ENCODE assay signal across 17 cellular contexts in the genomic region with DNA sequence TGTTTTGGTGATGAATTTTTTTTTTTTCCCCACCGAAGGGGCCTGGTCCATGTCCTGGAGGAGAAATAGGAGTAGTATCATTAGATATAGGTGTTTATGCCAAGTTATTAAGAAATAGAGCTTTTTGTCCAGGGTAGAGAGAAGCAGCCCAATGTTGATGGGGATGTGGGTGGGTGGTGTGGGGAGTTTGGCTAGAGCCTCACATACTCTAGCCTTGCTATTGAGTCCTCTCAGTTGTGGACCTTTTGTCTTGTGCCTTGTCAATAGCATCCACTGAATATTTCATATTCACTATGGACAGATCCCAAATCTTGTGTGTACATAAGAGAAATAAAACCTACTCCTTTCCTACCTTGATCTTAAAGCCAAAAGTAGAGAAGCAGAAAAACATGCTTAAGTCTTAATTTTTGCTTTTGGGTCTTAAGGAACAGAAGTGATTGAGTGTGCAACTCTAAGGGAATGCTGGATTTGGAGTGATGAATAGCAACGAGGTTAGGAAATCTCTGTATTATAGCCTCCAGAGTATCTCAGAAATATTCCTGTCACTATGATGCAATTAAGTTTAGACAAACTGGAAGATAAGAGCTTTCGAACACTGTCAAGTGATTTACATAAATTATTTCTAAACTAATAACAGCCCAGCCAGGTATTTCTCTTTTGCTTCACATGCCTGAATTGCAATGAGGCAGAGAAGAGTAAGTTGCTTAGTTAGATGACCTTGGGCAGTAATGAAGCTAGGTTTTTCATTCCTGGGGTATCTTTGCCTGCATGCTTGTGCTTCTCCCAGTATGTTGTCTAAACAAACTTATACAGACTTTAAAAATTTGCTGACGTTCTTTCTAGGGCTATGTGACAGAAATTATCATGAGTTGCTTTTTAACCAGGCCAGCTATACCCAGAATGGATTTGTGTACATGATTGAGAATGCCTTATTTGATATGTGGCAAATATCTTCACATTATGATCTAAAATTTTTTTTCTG.
DNase-seq lines count a peak whose midpoint lies in the region; ATAC-seq, FAIRE-seq and TF ChIP-seq lines count a peak whose summit lies in the region.
"Had no signal": no experiment of that assay in that cellular context is flagged by ENCODE, and none has a peak within 500 bp of the region (broad histone marks: within the 10 kb centered on the region; RNA-seq: fewer than 3 reads in every experiment).

No MANE protein-coding gene starts in this region.

- peaks cover 60% of the 10 kb centered on the region for H3K4me1 Mint-ChIP-seq in activated CD8-positive, alpha-beta T cell treated with anti-CD3 and anti-CD28 coated beads for 36 hours (ENCODE audit: low read depth)
- peaks cover 18% of the 10 kb centered on the region for H3K4me1 Mint-ChIP-seq in activated CD8-positive, alpha-beta T cell treated with anti-CD3 and anti-CD28 coated beads, Interleukin-2, amount 10 ng/mL, durations not matched to agents 7 days and 5 days (ENCODE audit: low read depth)
- peaks cover 24% of the 10 kb centered on the region for H3K4me1 Mint-ChIP-seq in astrocyte (ENCODE audit: low read depth, unreplicated experiment)

- no peak overlapping the region for H2AFZ ChIP-seq in astrocyte (ENCODE audit: low read depth, low read length)

- WGBS in psoas muscle, 3 donors, result 28 to 51% (median 30%) methylated on average over 4 of the region's 4 CpGs

- no peaks in the 10 kb centered on the region for H3K27me3 Mint-ChIP-seq in activated CD8-positive, alpha-beta T cell treated with anti-CD3 and anti-CD28 coated beads for 36 hours
- H3K27me3 Mint-ChIP-seq in activated CD8-positive, alpha-beta T cell treated with anti-CD3 and anti-CD28 coated beads, Interleukin-2, amount 10 ng/mL, durations not matched to agents 7 days and 5 days (ENCODE audit: low read depth), result no peaks in the 10 kb centered on the region
- no peaks in the 10 kb centered on the region for H3K27me3 Mint-ChIP-seq in astrocyte (ENCODE audit: low read depth, unreplicated experiment)
- H3K27me3 Mint-ChIP-seq: activated naive CD8-positive, alpha-beta T cell treated with anti-CD3 and anti-CD28 coated beads, Interleukin-2, amount 10 ng/mL, durations not matched to agents 7 days and 5 days; CD4-positive, alpha-beta memory T cell; dendritic cell treated with granulocyte-macrophage colony-stimulating factor and Interleukin-4, amounts not matched to agents 40 ng/mL and 50 ng/mL, for 4 days had no signal

- intact Hi-C loops in activated CD8-positive, alpha-beta T cell treated with anti-CD3 and anti-CD28 coated beads for 36 hours (cut with micrococcal nuclease), result loop anchor here (5.0 kb wide), 1 partner anchor 238 kb away; no protein-coding TSS in a partner anchor
- intact Hi-C loops in psoas muscle (cut with DNase I), result no loop called here

- peaks cover 33% of the 10 kb centered on the region for H4K20me1 ChIP-seq in astrocyte (ENCODE audit: insufficient read depth, low read length)

- no peak for TF ChIP-seq CTCF in activated CD8-positive, alpha-beta T cell treated with anti-CD3 and anti-CD28 coated beads for 36 hours (IDR thresholded peaks at IDR 0.05)
- TF ChIP-seq CTCF in astrocyte (IDR thresholded peaks at IDR 0.05; ENCODE audit: insufficient read depth, low read depth, low read length), result no peak
- TF ChIP-seq CTCF in psoas muscle (IDR thresholded peaks at IDR 0.05), result no peak

- no peaks in the 10 kb centered on the region for H3K9me3 ChIP-seq in astrocyte (ENCODE audit: insufficient read depth, low read depth, low read length)
- no peaks in the 10 kb centered on the region for H3K9me3 ChIP-seq in psoas muscle
- H3K9me3 ChIP-seq: testis had no signal

- no peak for DNase-seq in activated CD8-positive, alpha-beta T cell treated with anti-CD3 and anti-CD28 coated beads for 36 hours
- no peak for DNase-seq in activated CD8-positive, alpha-beta T cell treated with anti-CD3 and anti-CD28 coated beads, Interleukin-2, amount 10 ng/mL, durations not matched to agents 7 days and 5 days
- DNase-seq in astrocyte (ENCODE audit: low read depth), result peak; percentile 49
- peak; percentile 64 for DNase-seq in iris pigment epithelial cell (ENCODE audit: low read depth)
- DNase-seq in psoas muscle, result no peak
- DNase-seq: 8988T; activated naive CD8-positive, alpha-beta T cell treated with anti-CD3 and anti-CD28 coated beads, Interleukin-2, amount 10 ng/mL, durations not matched to agents 7 days and 5 days; CD4-positive, alpha-beta memory T cell; GOT3; Karpas-422; NCI-H187; SHP77 treated with DMSO at 0.1 percent for 48 hours; testis had no signal

- no peak for FAIRE-seq in astrocyte (lab: Jason Lieb, UNC)

- peaks cover 24% of the 10 kb centered on the region for H3K36me3 Mint-ChIP-seq in activated CD8-positive, alpha-beta T cell treated with anti-CD3 and anti-CD28 coated beads for 36 hours (ENCODE audit: low read depth)
- peaks cover 12% of the 10 kb centered on the region for H3K36me3 Mint-ChIP-seq in activated CD8-positive, alpha-beta T cell treated with anti-CD3 and anti-CD28 coated beads, Interleukin-2, amount 10 ng/mL, durations not matched to agents 7 days and 5 days (ENCODE audit: low read depth)
- no peaks in the 10 kb centered on the region for H3K36me3 Mint-ChIP-seq in astrocyte (ENCODE audit: low read depth, unreplicated experiment)

- POLR2A ChIA-PET in activated CD8-positive, alpha-beta T cell treated with anti-CD3 and anti-CD28 coated beads for 36 hours (lab: Charles Lee), result interaction anchor here (1.5 to 1.6 kb wide), 2 partner anchors 8 to 9 kb away, joined by 3 to 4 read pairs; no protein-coding TSS in a partner anchor
- POLR2A ChIA-PET in activated CD8-positive, alpha-beta T cell treated with anti-CD3 and anti-CD28 coated beads, Interleukin-2, amount 10 ng/mL, durations not matched to agents 7 days and 5 days (lab: Charles Lee), result no interaction called here

- no peak overlapping the region for H3K4me3 ChIP-seq in astrocyte (ENCODE audit: insufficient read depth, low read depth, low read length)
- H3K4me3 ChIP-seq in psoas muscle, result peak overlapping the region; percentile 69
- H3K4me3 ChIP-seq: testis had no signal

- no peak overlapping the region for H3K4me2 ChIP-seq in astrocyte (ENCODE audit: low read length)

- H3K4me1 ChIP-seq in astrocyte (ENCODE audit: insufficient read depth, low read length), result peaks cover 19% of the 10 kb centered on the region
- peaks cover 86% of the 10 kb centered on the region for H3K4me1 ChIP-seq in psoas muscle

- H3K9ac ChIP-seq in astrocyte (ENCODE audit: low read length), result no peak overlapping the region

- ATAC-seq in activated CD8-positive, alpha-beta T cell treated with anti-CD3 and anti-CD28 coated beads for 36 hours, result no peak
- ATAC-seq in activated CD8-positive, alpha-beta T cell treated with anti-CD3 and anti-CD28 coated beads, Interleukin-2, amount 10 ng/mL, durations not matched to agents 7 days and 5 days, result no peak
- peak; percentile 38 to 62 (median 48) for ATAC-seq in psoas muscle
- ATAC-seq in GM21526 (IDR thresholded peaks at IDR 0.05; ENCODE audit: low FRiP score, unreplicated experiment), result no peak
- ATAC-seq in GM19452 (IDR thresholded peaks at IDR 0.05; ENCODE audit: unreplicated experiment), result no peak
- ATAC-seq in GM18870 (IDR thresholded peaks at IDR 0.05; ENCODE audit: unreplicated experiment), result no peak

- CTCF ChIA-PET in activated CD8-positive, alpha-beta T cell treated with anti-CD3 and anti-CD28 coated beads for 36 hours (lab: Charles Lee), result interaction anchor here (1.1 kb wide), 1 partner anchor 9 kb away, joined by 4 read pairs; no protein-coding TSS in a partner anchor
- CTCF ChIA-PET in activated CD8-positive, alpha-beta T cell treated with anti-CD3 and anti-CD28 coated beads, Interleukin-2, amount 10 ng/mL, durations not matched to agents 7 days and 5 days (lab: Charles Lee), result no interaction called here

- peaks cover 88% of the 10 kb centered on the region for H3K79me2 ChIP-seq in astrocyte (ENCODE audit: insufficient read depth, low read length)

- H3K27ac Mint-ChIP-seq in activated CD8-positive, alpha-beta T cell treated with anti-CD3 and anti-CD28 coated beads for 36 hours, result peak overlapping the region; percentile 53
- H3K27ac Mint-ChIP-seq in activated CD8-positive, alpha-beta T cell treated with anti-CD3 and anti-CD28 coated beads, Interleukin-2, amount 10 ng/mL, durations not matched to agents 7 days and 5 days, result no peak overlapping the region
- no peak overlapping the region for H3K27ac Mint-ChIP-seq in astrocyte (ENCODE audit: unreplicated experiment)
- H3K27ac Mint-ChIP-seq: activated naive CD8-positive, alpha-beta T cell treated with anti-CD3 and anti-CD28 coated beads, Interleukin-2, amount 10 ng/mL, durations not matched to agents 7 days and 5 days; CD4-positive, alpha-beta memory T cell; dendritic cell treated with granulocyte-macrophage colony-stimulating factor and Interleukin-4, amounts not matched to agents 40 ng/mL and 50 ng/mL, for 4 days had no signal

- H3K36me3 ChIP-seq in astrocyte (ENCODE audit: insufficient read depth, low read length), result no peaks in the 10 kb centered on the region
- no peaks in the 10 kb centered on the region for H3K36me3 ChIP-seq in psoas muscle (ENCODE audit: insufficient read depth in 1 of 2, low read depth in 1 of 2)

- H3K27ac ChIP-seq in astrocyte (ENCODE audit: low read depth, low read length) (peak overlapping the region; percentile 48), psoas muscle (peak overlapping the region; percentile 89)
- H3K27ac ChIP-seq: testis had no signal

- H3K4me3 Mint-ChIP-seq in activated CD8-positive, alpha-beta T cell treated with anti-CD3 and anti-CD28 coated beads for 36 hours, result no peak overlapping the region
- H3K4me3 Mint-ChIP-seq in activated CD8-positive, alpha-beta T cell treated with anti-CD3 and anti-CD28 coated beads, Interleukin-2, amount 10 ng/mL, durations not matched to agents 7 days and 5 days, result no peak overlapping the region
- H3K4me3 Mint-ChIP-seq in astrocyte (ENCODE audit: unreplicated experiment), result no peak overlapping the region
- H3K4me3 Mint-ChIP-seq: activated naive CD8-positive, alpha-beta T cell treated with anti-CD3 and anti-CD28 coated beads, Interleukin-2, amount 10 ng/mL, durations not matched to agents 7 days and 5 days; CD4-positive, alpha-beta memory T cell; dendritic cell treated with granulocyte-macrophage colony-stimulating factor and Interleukin-4, amounts not matched to agents 40 ng/mL and 50 ng/mL, for 4 days had no signal

- H3K27me3 ChIP-seq in astrocyte (ENCODE audit: insufficient read depth, low read length) (no peaks in the 10 kb centered on the region), psoas muscle (ENCODE audit: insufficient read depth in 3 of 3, low read length in 2 of 3) (no peaks in the 10 kb centered on the region)
- H3K27me3 ChIP-seq: testis had no signal

- peaks cover 11% of the 10 kb centered on the region for H3K9me3 Mint-ChIP-seq in activated CD8-positive, alpha-beta T cell treated with anti-CD3 and anti-CD28 coated beads for 36 hours
- peaks cover 3% of the 10 kb centered on the region for H3K9me3 Mint-ChIP-seq in activated CD8-positive, alpha-beta T cell treated with anti-CD3 and anti-CD28 coated beads, Interleukin-2, amount 10 ng/mL, durations not matched to agents 7 days and 5 days (ENCODE audit: insufficient read depth)
- H3K9me3 Mint-ChIP-seq in astrocyte (ENCODE audit: unreplicated experiment), result no peaks in the 10 kb centered on the region

Comparison
In these comparisons a context has a peak if more than half of its experiments do, and no peak if none do; other contexts are left out.
1. ATAC-seq: peak in psoas muscle (4 of 4); none in activated CD8-positive, alpha-beta T cell treated with anti-CD3 and anti-CD28 coated beads for 36 hours (single experiment), activated CD8-positive, alpha-beta T cell treated with anti-CD3 and anti-CD28 coated beads, Interleukin-2, amount 10 ng/mL, durations not matched to agents 7 days and 5 days (single experiment), GM21526 (single experiment), GM19452 (single experiment) and GM18870 (single experiment).
2. DNase-seq: peak in astrocyte (single experiment) and iris pigment epithelial cell (single experiment); none in activated CD8-positive, alpha-beta T cell treated with anti-CD3 and anti-CD28 coated beads for 36 hours (single experiment), activated CD8-positive, alpha-beta T cell treated with anti-CD3 and anti-CD28 coated beads, Interleukin-2, amount 10 ng/mL, durations not matched to agents 7 days and 5 days (single experiment) and psoas muscle (0 of 2).